ENCODE assay signal across 8 cellular contexts in the genomic region with DNA sequence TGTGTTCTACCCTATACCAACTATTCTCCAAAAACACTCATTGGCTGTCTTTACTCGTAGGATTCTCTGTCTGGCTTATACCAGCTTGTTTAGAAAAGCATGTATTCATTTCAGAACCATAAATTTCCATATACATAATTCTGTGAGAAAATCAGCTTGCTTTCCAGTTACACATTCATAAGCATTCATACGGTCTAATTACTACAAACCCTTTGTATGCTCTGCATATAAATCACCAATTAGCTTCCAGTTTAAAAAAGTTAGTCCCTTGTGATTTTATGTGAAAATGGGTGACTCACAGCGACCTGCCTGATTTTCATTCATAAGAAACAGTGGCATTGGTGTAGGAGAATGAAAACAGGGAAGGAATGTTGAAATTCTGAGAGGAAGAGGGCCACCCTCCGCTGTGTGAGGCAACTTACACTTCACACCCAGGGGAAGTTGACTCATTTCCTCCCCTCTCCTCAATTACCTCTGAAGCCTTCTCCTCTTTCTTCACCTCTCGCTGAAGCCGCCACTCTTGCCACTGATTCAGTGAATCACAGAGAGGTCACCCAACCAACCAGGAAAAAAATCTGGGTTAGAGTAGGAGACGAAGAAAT.
DNase-seq lines count a peak whose midpoint lies in the region; ATAC-seq and TF ChIP-seq lines count a peak whose summit lies in the region.

No MANE protein-coding gene starts in this region.

- no peak overlapping the region for H3K23ac ChIP-seq in trophoblast cell (ENCODE audit: low read length)

- TF ChIP-seq CTCF in HCT116 (IDR thresholded peaks at IDR 0.05 in 2 of 3, conservative IDR thresholded peaks at IDR 0.05 in 1 of 3; ENCODE audit: borderline replicate concordance in 1 of 3, insufficient read depth in 1 of 3, low read depth in 2 of 3, low read length in 2 of 3): no peak
- no peak for TF ChIP-seq CTCF in GM13977 (IDR thresholded peaks at IDR 0.05; ENCODE audit: extremely low read depth, insufficient read depth, missing control alignments)

- RAD21 ChIA-PET in HCT116 (lab: Charles Lee; ENCODE audit: low non-redundant PET in 1 of 2, low total read pairs in 2 of 2, uncharacterized antibody in 2 of 2, unreplicated experiment in 2 of 2): no interaction called here

- peaks cover 1% of the 10 kb centered on the region for H3K79me1 ChIP-seq in trophoblast cell (ENCODE audit: low read length)

- H3K27ac ChIP-seq in HCT116 (ENCODE audit: low read depth, low read length) (peak overlapping the region; percentile 47; the same call in 1 of the 2 replicates), epithelial cell of prostate (peak overlapping the region; percentile 79), trophoblast cell (ENCODE audit: low read depth, low read length) (no peak overlapping the region)

- BruUV-seq in HCT116 (replicated peaks; lab: Mats Ljungman, UMichigan): TSS peak; percentile 91

- peak overlapping the region; percentile 92 for H2AFZ ChIP-seq in HCT116 (ENCODE audit: low read depth, low read length, poor library complexity, severe bottlenecking)
- H2AFZ ChIP-seq in trophoblast cell (ENCODE audit: insufficient read depth, low read length, poor library complexity): no peak overlapping the region

- H3K9me3 ChIP-seq in HCT116 (ENCODE audit: control insufficient read depth in 1 of 2, insufficient read depth in 1 of 2, low read depth in 1 of 2, low read length in 2 of 2) (no peaks in the 10 kb centered on the region), trophoblast cell (ENCODE audit: insufficient read depth, low read depth, low read length) (peaks cover 5% of the 10 kb centered on the region)

- peak overlapping the region; percentile 3 to 45; a peak in 2 of 4 replicates for H3K4me3 ChIP-seq in HCT116 (replicated peaks in 1 of 2; ENCODE audit: low read depth in 1 of 2, low read length in 2 of 2)
- no peak overlapping the region for H3K4me3 ChIP-seq in trophoblast cell (ENCODE audit: low read depth, low read length)

- H2AK5ac ChIP-seq in trophoblast cell (ENCODE audit: low read length): no peak overlapping the region

- H3K18ac ChIP-seq in trophoblast cell (ENCODE audit: low read length): no peak overlapping the region

- H4K12ac ChIP-seq in trophoblast cell (ENCODE audit: low read depth, low read length): no peak overlapping the region

- H3K4me1 ChIP-seq in HCT116 (ENCODE audit: control insufficient read depth in 1 of 2, insufficient read depth in 2 of 2, low read length in 2 of 2): peaks cover 8 to 21% of the 10 kb centered on the region in 2 experiments
- peaks cover 0 to 2% of the 10 kb centered on the region in 2 experiments for H3K4me1 ChIP-seq in trophoblast cell (ENCODE audit: control insufficient read depth in 1 of 2, insufficient read depth in 2 of 2, low read length in 2 of 2)

- H3K9ac ChIP-seq in HCT116 (ENCODE audit: low read length): peak overlapping the region; percentile 44
- no peak overlapping the region for H3K9ac ChIP-seq in trophoblast cell (ENCODE audit: low read length)

- TF ChIP-seq POLR2A in HCT116 (IDR thresholded peaks at IDR 0.05; ENCODE audit: borderline replicate concordance, extremely low read depth, insufficient read depth, insufficient read length): no peak

- POLR2A ChIA-PET in HCT116 (lab: Charles Lee): no interaction called here

- H4K20me1 ChIP-seq in HCT116 (ENCODE audit: insufficient read depth): no peaks in the 10 kb centered on the region

- H4K91ac ChIP-seq in trophoblast cell (ENCODE audit: low read depth, low read length): no peak overlapping the region

- no peaks in the 10 kb centered on the region for H3K9me2 ChIP-seq in HCT116 (ENCODE audit: insufficient read depth)

- no CpG with 5 or more reads among the region's 7 CpGs for WGBS in trophoblast cell (ENCODE audit: extremely low coverage, insufficient coverage, insufficient read length)

- H3K4me2 ChIP-seq in HCT116 (ENCODE audit: low read length) (peak overlapping the region; percentile 83), trophoblast cell (ENCODE audit: low read length) (no peak overlapping the region)

- peak; percentile 90 for ATAC-seq in HCT116

- no peak; the same call in 1 of the 2 replicates for TF ChIP-seq RAD21 in HCT116 (IDR thresholded peaks at IDR 0.05; ENCODE audit: low read depth)

- H3K14ac ChIP-seq in trophoblast cell (ENCODE audit: low read length): no peak overlapping the region

- no peaks in the 10 kb centered on the region for H3K36me3 ChIP-seq in HCT116 (ENCODE audit: control insufficient read depth in 1 of 2, insufficient read depth in 2 of 2, low read length in 2 of 2)
- H3K36me3 ChIP-seq in trophoblast cell (ENCODE audit: control insufficient read depth in 1 of 2, insufficient read depth in 2 of 2, low read length in 2 of 2): no peaks in the 10 kb centered on the region

- no peak overlapping the region for H4K8ac ChIP-seq in trophoblast cell (ENCODE audit: low read depth, low read length)

- H2BK12ac ChIP-seq in trophoblast cell (ENCODE audit: low read length): no peak overlapping the region

- no peak overlapping the region for H2BK120ac ChIP-seq in trophoblast cell (ENCODE audit: insufficient read depth, low read length, poor library complexity)

- CTCF ChIA-PET in HCT116 (lab: Charles Lee): interaction anchor here (1.3 kb wide), 1 partner anchor 78 kb away, joined by 7 read pairs; no protein-coding TSS in a partner anchor

- intact Hi-C loops in HCT116 (cut with micrococcal nuclease): no loop called here

- in situ Hi-C loops in GM13977 (cut with MboI; ENCODE audit: low pct_unique_long_range_greater_than_20kb, low sequenced_read_pairs, unreplicated experiment): no loop called here

- H3K79me2 ChIP-seq in HCT116 (ENCODE audit: insufficient read depth, low read length) (no peaks in the 10 kb centered on the region), trophoblast cell (ENCODE audit: control insufficient read depth, insufficient read depth, low read length, poor library complexity) (no peaks in the 10 kb centered on the region)

- DNase-seq in HCT116 (ENCODE audit: low read depth, low spot score) (peak; percentile 87), RPMI7951 (ENCODE audit: low read depth) (peak; percentile 76), epithelial cell of prostate (ENCODE audit: low read depth, low spot score) (peak; percentile 62), trophoblast cell (peak; percentile 28 to 45), DMS153 treated with DMSO at 0.1 percent for 48 hours (lab: John Stamatoyannopoulos, UW; ENCODE audit: unreplicated experiment) (no peak), NCI-H1930 (lab: John Stamatoyannopoulos, UW) (no peak), NCI-H1092 treated with DMSO at 0.1 percent for 48 hours (lab: John Stamatoyannopoulos, UW) (no peak), GM13977 (ENCODE audit: low spot score) (no peak)

- no peaks in the 10 kb centered on the region for H3K27me3 ChIP-seq in HCT116 (ENCODE audit: insufficient read depth, low read length)
- no peaks in the 10 kb centered on the region for H3K27me3 ChIP-seq in trophoblast cell (ENCODE audit: insufficient read depth, low read length)

- H3K4ac ChIP-seq in trophoblast cell (ENCODE audit: low read depth, low read length): no peak overlapping the region

- H2BK5ac ChIP-seq in trophoblast cell (ENCODE audit: low read depth, low read length, poor library complexity): no peak overlapping the region

TF ChIP-seq in HCT116, 20 proteins besides CTCF, POLR2A, EP300 and RAD21 (continues in another document):
- TF ChIP-seq POLR2AphosphoS5 (IDR thresholded peaks at IDR 0.05; ENCODE audit: low read depth, low read length) (no peak; the same call in none of the 2 replicates), YY1 (IDR thresholded peaks at IDR 0.05; ENCODE audit: extremely low read depth, insufficient replicate concordance, low read depth, low read length) (peak; percentile 32), SP1 (IDR thresholded peaks at IDR 0.05; ENCODE audit: low read depth) (peak; percentile 92), ZNF274 (IDR thresholded peaks at IDR 0.05; ENCODE audit: low read depth, low read length) (no peak), ZFX (IDR thresholded peaks at IDR 0.05) (no peak), SRF (IDR thresholded peaks at IDR 0.05; ENCODE audit: low read depth) (0 out of 2 replicates have a peak, but pooled peaks have one; percentile 38), CBX3 (IDR thresholded peaks at IDR 0.05; ENCODE audit: low read depth) (peak; percentile 96), SIN3A (IDR thresholded peaks at IDR 0.05; ENCODE audit: low read depth) (no peak), FOSL1 (IDR thresholded peaks at IDR 0.05; ENCODE audit: low read depth) (peak; percentile 90), EGR1 (IDR thresholded peaks at IDR 0.05; ENCODE audit: low read depth) (peak; percentile 37; the same call in 1 of the 2 replicates), CEBPB (IDR thresholded peaks at IDR 0.05; ENCODE audit: low read depth) (peak; percentile 97), TCF7L2 (IDR thresholded peaks at IDR 0.05; ENCODE audit: borderline replicate concordance, extremely low read depth, insufficient read depth, insufficient read length) (peak; percentile 24), EZH2 (IDR thresholded peaks at IDR 0.05) (no peak), EZH2phosphoT487 (IDR thresholded peaks at IDR 0.05; ENCODE audit: borderline replicate concordance) (no peak)
- TF ChIP-seq, protein P1, sequence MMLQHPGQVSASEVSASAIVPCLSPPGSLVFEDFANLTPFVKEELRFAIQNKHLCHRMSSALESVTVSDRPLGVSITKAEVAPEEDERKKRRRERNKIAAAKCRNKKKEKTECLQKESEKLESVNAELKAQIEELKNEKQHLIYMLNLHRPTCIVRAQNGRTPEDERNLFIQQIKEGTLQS (IDR thresholded peaks at IDR 0.05): no peak
- TF ChIP-seq, protein P2, sequence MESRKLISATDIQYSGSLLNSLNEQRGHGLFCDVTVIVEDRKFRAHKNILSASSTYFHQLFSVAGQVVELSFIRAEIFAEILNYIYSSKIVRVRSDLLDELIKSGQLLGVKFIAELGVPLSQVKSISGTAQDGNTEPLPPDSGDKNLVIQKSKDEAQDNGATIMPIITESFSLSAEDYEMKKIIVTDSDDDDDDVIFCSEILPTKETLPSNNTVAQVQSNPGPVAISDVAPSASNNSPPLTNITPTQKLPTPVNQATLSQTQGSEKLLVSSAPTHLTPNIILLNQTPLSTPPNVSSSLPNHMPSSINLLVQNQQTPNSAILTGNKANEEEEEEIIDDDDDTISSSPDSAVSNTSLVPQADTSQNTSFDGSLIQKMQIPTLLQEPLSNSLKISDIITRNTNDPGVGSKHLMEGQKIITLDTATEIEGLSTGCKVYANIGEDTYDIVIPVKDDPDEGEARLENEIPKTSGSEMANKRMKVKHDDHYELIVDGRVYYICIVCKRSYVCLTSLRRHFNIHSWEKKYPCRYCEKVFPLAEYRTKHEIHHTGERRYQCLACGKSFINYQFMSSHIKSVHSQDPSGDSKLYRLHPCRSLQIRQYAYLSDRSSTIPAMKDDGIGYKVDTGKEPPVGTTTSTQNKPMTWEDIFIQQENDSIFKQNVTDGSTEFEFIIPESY (IDR thresholded peaks at IDR 0.05; ENCODE audit: extremely low read depth, insufficient replicate concordance, low read length): peak; percentile 64
- TF ChIP-seq, protein P3, sequence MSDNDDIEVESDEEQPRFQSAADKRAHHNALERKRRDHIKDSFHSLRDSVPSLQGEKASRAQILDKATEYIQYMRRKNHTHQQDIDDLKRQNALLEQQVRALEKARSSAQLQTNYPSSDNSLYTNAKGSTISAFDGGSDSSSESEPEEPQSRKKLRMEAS (IDR thresholded peaks at IDR 0.05): peak; percentile 53

Comparison
In these comparisons a context has a peak if more than half of its experiments do, and no peak if none do; other contexts are left out.
1. DNase-seq: peak in HCT116 (single experiment), RPMI7951 (single experiment), epithelial cell of prostate (single experiment) and trophoblast cell (2 of 2); none in DMS153 treated with DMSO at 0.1 percent for 48 hours (single experiment), NCI-H1930 (0 of 2), NCI-H1092 treated with DMSO at 0.1 percent for 48 hours (single experiment) and GM13977 (single experiment).